1 cellular context compared by ENCODE assay signal in genomic region chr4:38803833-38804653, GRCh38.
TF ChIP-seq lines count a peak whose summit lies in the region.

No MANE protein-coding gene starts in this region.

TF ChIP-seq in SK-N-SH, 30 proteins besides CTCF, POLR2A, EP300 and RAD21 (continued from another document):
- TF ChIP-seq FOSL2 (IDR thresholded peaks at IDR 0.05; ENCODE audit: borderline replicate concordance, low read depth) (no peak), NRF1 (IDR thresholded peaks at IDR 0.05; ENCODE audit: low read depth, low read length) (no peak), RFX5 (IDR thresholded peaks at IDR 0.05; ENCODE audit: low read length) (no peak), SMC3 (IDR thresholded peaks at IDR 0.05; ENCODE audit: low read depth, low read length) (no peak)
